Comparison of ENCODE assay signal across 26 cellular contexts in genomic region chr6:1407499-1407990, GRCh38. TPM values are rescaled to one million over a fixed set of nuclear protein-coding genes. Genes with fewer than 3 reads are reported as not detected.
DNase-seq lines count a peak whose midpoint lies in the region; ATAC-seq and TF ChIP-seq lines count a peak whose summit lies in the region.
"Had no signal": no experiment of that assay in that cellular context is flagged by ENCODE, and none has a peak within 500 bp of the region (broad histone marks: within the 10 kb centered on the region; RNA-seq: fewer than 3 reads in every experiment).

No MANE protein-coding gene starts in this region.

- no peak overlapping the region for H3K4me3 ChIP-seq in AG10803 (ENCODE audit: low read length)
- no peak overlapping the region for H3K4me3 ChIP-seq in NB4 (ENCODE audit: low read depth, low read length)
- H3K4me3 ChIP-seq: cardiac muscle cell, dorsolateral prefrontal cortex, neural progenitor cell, psoas muscle had no signal

- H3K4me1 Mint-ChIP-seq in stimulated activated effector memory CD8-positive, alpha-beta T cell treated with anti-CD3 and anti-CD28 coated beads, Interleukin-12 subunit alpha, Interleukin-12 subunit beta, amount 100 ng/mL, for 72 hours = no peaks in the 10 kb centered on the region
- H3K4me1 Mint-ChIP-seq: CD4-positive, alpha-beta memory T cell had no signal

- no peaks in the 10 kb centered on the region for H3K9me3 Mint-ChIP-seq in stimulated activated effector memory CD8-positive, alpha-beta T cell treated with anti-CD3 and anti-CD28 coated beads, Interleukin-12 subunit alpha, Interleukin-12 subunit beta, amount 100 ng/mL, for 72 hours
- H3K9me3 Mint-ChIP-seq: activated CD8-positive, alpha-beta T cell treated with anti-CD3 and anti-CD28 coated beads for 36 hours; activated T-cell treated with anti-CD3 and anti-CD28 coated beads, Interleukin-2, amount 50 U/mL, for 24 hours; CD4-positive, alpha-beta memory T cell; neural progenitor cell had no signal

- peak; percentile 58 for ATAC-seq in sciatic nerve
- no peak for ATAC-seq in stimulated activated effector memory CD8-positive, alpha-beta T cell treated with anti-CD3 and anti-CD28 coated beads, Interleukin-12 subunit alpha, Interleukin-12 subunit beta, amount 100 ng/mL, for 72 hours
- ATAC-seq in HG02759 (IDR thresholded peaks at IDR 0.05; ENCODE audit: unreplicated experiment) = no peak
- no peak for ATAC-seq in GM18909 (IDR thresholded peaks at IDR 0.05; ENCODE audit: poor library complexity, unreplicated experiment)
- ATAC-seq: activated CD8-positive, alpha-beta T cell treated with anti-CD3 and anti-CD28 coated beads for 36 hours; psoas muscle; SK-N-SH treated with all-trans-retinoic acid at 6 μM for 48 hours had no signal

- no peaks in the 10 kb centered on the region for H3K36me3 Mint-ChIP-seq in stimulated activated effector memory CD8-positive, alpha-beta T cell treated with anti-CD3 and anti-CD28 coated beads, Interleukin-12 subunit alpha, Interleukin-12 subunit beta, amount 100 ng/mL, for 72 hours
- H3K36me3 Mint-ChIP-seq: CD4-positive, alpha-beta memory T cell; neural progenitor cell had no signal

- DNase-seq in AG10803 (ENCODE audit: low read depth) (peak; percentile 63), NB4 (ENCODE audit: low read depth) (peak; percentile 89), fibroblast of gingiva (ENCODE audit: low read depth) (peak; percentile 94), sciatic nerve (ENCODE audit: low spot score) (peak; percentile 33), amygdala (lab: John Stamatoyannopoulos, UW) (no peak)
- DNase-seq in stimulated activated effector memory CD8-positive, alpha-beta T cell treated with anti-CD3 and anti-CD28 coated beads, Interleukin-12 subunit alpha, Interleukin-12 subunit beta, amount 100 ng/mL, for 72 hours (ENCODE audit: low spot score in 2 of 2) = no peak
- DNase-seq: activated CD8-positive, alpha-beta T cell treated with anti-CD3 and anti-CD28 coated beads for 36 hours; activated naive CD4-positive, alpha-beta T cell; activated T-cell treated with anti-CD3 and anti-CD28 coated beads, Interleukin-2, amount 50 U/mL, for 24 hours; amniotic stem cell; CD4-positive, alpha-beta memory T cell; dorsolateral prefrontal cortex; glutamatergic neuron; GOT3; NCI-H1092; NCI-H2029; NCI-H345; psoas muscle; small intestine; stimulated activated CD4-positive, alpha-beta T cell treated with anti-CD3 and anti-CD28 coated beads, Interleukin-4, amount 100 ng/mL, for 1 hour had no signal

- TF ChIP-seq POLR2A in NB4 (IDR thresholded peaks at IDR 0.05; ENCODE audit: extremely low read depth, insufficient read length) = no peak

- no peak overlapping the region for H3K27ac Mint-ChIP-seq in stimulated activated effector memory CD8-positive, alpha-beta T cell treated with anti-CD3 and anti-CD28 coated beads, Interleukin-12 subunit alpha, Interleukin-12 subunit beta, amount 100 ng/mL, for 72 hours
- H3K27ac Mint-ChIP-seq: activated CD8-positive, alpha-beta T cell treated with anti-CD3 and anti-CD28 coated beads for 36 hours; activated T-cell treated with anti-CD3 and anti-CD28 coated beads, Interleukin-2, amount 50 U/mL, for 24 hours; CD4-positive, alpha-beta memory T cell had no signal

- TF ChIP-seq CTCF in AG10803 (conservative IDR thresholded peaks at IDR 0.05; ENCODE audit: low read length) (no peak), NB4 (IDR thresholded peaks at IDR 0.05; ENCODE audit: low read depth, low read length) (no peak)

- intact Hi-C loops in sciatic nerve (cut with DNase I) = no loop called here

- no peak overlapping the region for H3K4me3 Mint-ChIP-seq in stimulated activated effector memory CD8-positive, alpha-beta T cell treated with anti-CD3 and anti-CD28 coated beads, Interleukin-12 subunit alpha, Interleukin-12 subunit beta, amount 100 ng/mL, for 72 hours
- H3K4me3 Mint-ChIP-seq: activated CD8-positive, alpha-beta T cell treated with anti-CD3 and anti-CD28 coated beads for 36 hours; activated T-cell treated with anti-CD3 and anti-CD28 coated beads, Interleukin-2, amount 50 U/mL, for 24 hours; CD4-positive, alpha-beta memory T cell; neural progenitor cell had no signal

RNA-seq across cellular contexts. Expression of gene FOXF2, which starts 18.2 kb away (rescaled TPM):
- total RNA-seq in sciatic nerve = 0.58 TPM
- total RNA-seq: activated CD8-positive, alpha-beta T cell treated with anti-CD3 and anti-CD28 coated beads for 36 hours; CD4-positive, alpha-beta memory T cell; mononuclear cell had no signal

Comparison
In these comparisons a context has a peak if more than half of its experiments do, and no peak if none do; other contexts are left out.
1. DNase-seq: peak in AG10803 (single experiment), NB4 (single experiment), fibroblast of gingiva (single experiment) and sciatic nerve (single experiment); none in amygdala (0 of 56) and stimulated activated effector memory CD8-positive, alpha-beta T cell treated with anti-CD3 and anti-CD28 coated beads, Interleukin-12 subunit alpha, Interleukin-12 subunit beta, amount 100 ng/mL, for 72 hours (0 of 2).